Comparison of ENCODE assay signal across 13 cellular contexts in the genomic region with DNA sequence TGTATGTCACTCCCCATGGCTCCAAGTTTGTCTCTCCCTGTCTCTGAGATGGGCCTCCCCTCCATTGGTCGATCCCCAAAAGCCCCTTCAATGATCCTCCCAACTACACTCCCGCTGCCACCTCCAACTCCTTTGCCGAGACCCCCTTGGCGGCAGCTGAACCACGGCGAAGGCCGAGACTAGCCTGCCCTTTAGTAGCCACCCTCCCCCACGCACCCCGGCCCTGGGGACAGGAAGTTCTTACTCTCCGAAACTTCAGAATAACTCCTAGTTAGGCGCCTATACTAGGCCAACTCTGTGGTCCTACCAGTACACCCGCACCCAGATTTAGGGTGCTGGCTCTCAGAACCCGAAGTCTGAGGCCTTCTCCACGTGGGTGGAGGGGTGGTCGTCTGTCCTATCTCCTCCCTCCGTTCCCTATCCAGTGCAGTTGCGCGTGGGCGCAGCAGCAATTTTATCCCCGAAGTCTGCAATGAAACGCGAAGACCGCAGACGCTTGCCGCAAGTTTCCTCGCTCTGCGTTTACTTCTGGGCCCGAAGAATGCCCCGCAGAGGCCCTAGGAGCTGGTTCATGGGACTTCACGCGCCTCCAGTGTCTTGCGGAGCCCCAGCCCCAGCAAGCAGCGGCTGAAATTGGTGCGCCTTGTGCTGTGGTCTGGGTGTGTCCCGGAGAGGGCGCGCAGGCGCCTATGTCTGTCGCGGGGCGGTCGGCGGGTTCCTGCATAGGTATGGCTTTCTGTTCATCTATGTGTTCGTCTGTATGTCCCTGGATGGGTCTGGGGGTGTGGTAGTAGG.
A peak's percentile ranks its signal among the peaks of the same experiment; 100 is the strongest.
DNase-seq lines count a peak whose midpoint lies in the region; ATAC-seq and TF ChIP-seq lines count a peak whose summit lies in the region.
"Had no signal": no experiment of that assay in that cellular context is flagged by ENCODE, and none has a peak within 500 bp of the region (broad histone marks: within the 10 kb centered on the region; RNA-seq: fewer than 3 reads in every experiment).

No MANE protein-coding gene starts in this region.

- no peak for TF ChIP-seq EP300 in suprapubic skin (IDR thresholded peaks at IDR 0.05)

- WGBS in suprapubic skin: 14% methylated on average over 25 of the region's 44 CpGs
- 14% methylated on average over 44 of the region's 44 CpGs for WGBS in prostate gland

- H3K4me1 Mint-ChIP-seq in activated naive CD4-positive, alpha-beta T cell treated with anti-CD3 and anti-CD28 coated beads for 36 hours (ENCODE audit: low read depth): peaks cover 19% of the 10 kb centered on the region
- peaks cover 21% of the 10 kb centered on the region for H3K4me1 Mint-ChIP-seq in activated T-helper 2 cell treated with anti-CD3 and anti-CD28 coated beads, Interferon-gamma antibody, Interleukin-2, Interleukin-4, amounts not matched to agents 10 μg/mL and 5 μg/mL and 100 μg/mL, durations not matched to agents 14 hours and 24 hours and 36 hours (ENCODE audit: low read depth)
- H3K4me1 Mint-ChIP-seq in naive B cell: peaks cover 32 to 48% (median 35%) of the 10 kb centered on the region in 3 donors

- H3K9me3 Mint-ChIP-seq in activated naive CD4-positive, alpha-beta T cell treated with anti-CD3 and anti-CD28 coated beads for 36 hours: no peaks in the 10 kb centered on the region
- no peaks in the 10 kb centered on the region for H3K9me3 Mint-ChIP-seq in activated T-helper 2 cell treated with anti-CD3 and anti-CD28 coated beads, Interferon-gamma antibody, Interleukin-2, Interleukin-4, amounts not matched to agents 10 μg/mL and 5 μg/mL and 100 μg/mL, durations not matched to agents 14 hours and 24 hours and 36 hours
- H3K9me3 Mint-ChIP-seq in naive B cell: peaks cover 0 to 4% (median 2%) of the 10 kb centered on the region in 7 donors

- H3K4me3 ChIP-seq in suprapubic skin (peak overlapping the region; percentile 49), prostate gland (no peak overlapping the region), WERI-Rb-1 (ENCODE audit: low read depth, low read length) (no peak overlapping the region)
- no peak overlapping the region for H3K4me3 ChIP-seq in effector memory CD4-positive, alpha-beta T cell (ENCODE audit: insufficient read depth, low read depth, low read length, poor library complexity, severe bottlenecking)
- H3K4me3 ChIP-seq: HAP-1, lung had no signal

- H3K27ac ChIP-seq in suprapubic skin (no peak overlapping the region), prostate gland (no peak overlapping the region), WERI-Rb-1 (no peak overlapping the region)
- no peak overlapping the region for H3K27ac ChIP-seq in effector memory CD4-positive, alpha-beta T cell (ENCODE audit: insufficient read depth, low read length, poor library complexity, severe bottlenecking)
- H3K27ac ChIP-seq: esophagus squamous epithelium had no signal

- H3K4me1 ChIP-seq in suprapubic skin (peaks cover 42% of the 10 kb centered on the region), prostate gland (replicated peaks) (peaks cover 20% of the 10 kb centered on the region)
- H3K4me1 ChIP-seq in effector memory CD4-positive, alpha-beta T cell (ENCODE audit: control insufficient read depth, insufficient read depth, low read length, poor library complexity, severe bottlenecking): peaks cover 34% of the 10 kb centered on the region

- ATAC-seq in naive B cell (ENCODE audit: low read depth in 2 of 2): no peak

- CTCF ChIA-PET in activated naive CD4-positive, alpha-beta T cell treated with anti-CD3 and anti-CD28 coated beads for 36 hours (lab: Charles Lee): no interaction called here

- TF ChIP-seq POLR2A in suprapubic skin (IDR thresholded peaks at IDR 0.05): no peak
- TF ChIP-seq POLR2A in prostate gland (IDR thresholded peaks at IDR 0.05): no peak

- intact Hi-C loops in activated naive CD4-positive, alpha-beta T cell treated with anti-CD3 and anti-CD28 coated beads for 36 hours (cut with micrococcal nuclease): loop anchor here (2.0 to 5.0 kb wide), 4 partner anchors 42 to 182 kb away; no protein-coding TSS in a partner anchor
- intact Hi-C loops in activated T-helper 2 cell treated with anti-CD3 and anti-CD28 coated beads, Interferon-gamma antibody, Interleukin-2, Interleukin-4, amounts not matched to agents 10 μg/mL and 5 μg/mL and 100 μg/mL, durations not matched to agents 14 hours and 24 hours and 36 hours (cut with micrococcal nuclease): loop anchor here (2.0 to 10.0 kb wide), 5 partner anchors 17 to 387 kb away; a partner anchor contains a TSS
- intact Hi-C loops in prostate gland (cut with DNase I): no loop called here

- H3K27ac Mint-ChIP-seq in activated naive CD4-positive, alpha-beta T cell treated with anti-CD3 and anti-CD28 coated beads for 36 hours: no peak overlapping the region
- peak overlapping the region; percentile 61 for H3K27ac Mint-ChIP-seq in activated T-helper 2 cell treated with anti-CD3 and anti-CD28 coated beads, Interferon-gamma antibody, Interleukin-2, Interleukin-4, amounts not matched to agents 10 μg/mL and 5 μg/mL and 100 μg/mL, durations not matched to agents 14 hours and 24 hours and 36 hours
- peak overlapping the region in 3 of 6 donors; percentile 4 to 72 (median 70) for H3K27ac Mint-ChIP-seq in naive B cell

- no peaks in the 10 kb centered on the region for H3K9me3 ChIP-seq in suprapubic skin
- no peaks in the 10 kb centered on the region for H3K9me3 ChIP-seq in prostate gland
- H3K9me3 ChIP-seq in effector memory CD4-positive, alpha-beta T cell (ENCODE audit: control insufficient read depth, low read length): no peaks in the 10 kb centered on the region
- no peaks in the 10 kb centered on the region for H3K9me3 ChIP-seq in WERI-Rb-1 (ENCODE audit: severe bottlenecking)
- H3K9me3 ChIP-seq: esophagus squamous epithelium, HAP-1 had no signal

- TF ChIP-seq CTCF in suprapubic skin (IDR thresholded peaks at IDR 0.05) (no peak), prostate gland (IDR thresholded peaks at IDR 0.05) (no peak), WERI-Rb-1 (IDR thresholded peaks at IDR 0.05; ENCODE audit: low read depth, low read length) (no peak)

- peaks cover 70% of the 10 kb centered on the region for H3K27me3 Mint-ChIP-seq in activated naive CD4-positive, alpha-beta T cell treated with anti-CD3 and anti-CD28 coated beads for 36 hours (ENCODE audit: low read depth)
- peaks cover 71% of the 10 kb centered on the region for H3K27me3 Mint-ChIP-seq in activated T-helper 2 cell treated with anti-CD3 and anti-CD28 coated beads, Interferon-gamma antibody, Interleukin-2, Interleukin-4, amounts not matched to agents 10 μg/mL and 5 μg/mL and 100 μg/mL, durations not matched to agents 14 hours and 24 hours and 36 hours (ENCODE audit: low read depth)
- peaks cover 17 to 60% (median 18%) of the 10 kb centered on the region in 3 donors for H3K27me3 Mint-ChIP-seq in naive B cell

- DNase-seq in activated naive CD4-positive, alpha-beta T cell treated with anti-CD3 and anti-CD28 coated beads for 36 hours: no peak
- no peak for DNase-seq in activated naive CD4-positive, alpha-beta T cell treated with Interleukin-2 at 50 U/mL for 16 hours
- no peak for DNase-seq in activated T-helper 2 cell treated with anti-CD3 and anti-CD28 coated beads, Interferon-gamma antibody, Interleukin-2, Interleukin-4, amounts not matched to agents 10 μg/mL and 5 μg/mL and 100 μg/mL, durations not matched to agents 14 hours and 24 hours and 36 hours (ENCODE audit: low spot score)
- DNase-seq in naive B cell (no peak), suprapubic skin (ENCODE audit: low spot score in 2 of 2) (peak in 1 of 2 donors; percentile 61), prostate gland (ENCODE audit: low spot score) (no peak), WERI-Rb-1 (no peak)
- DNase-seq in effector memory CD4-positive, alpha-beta T cell: no peak
- DNase-seq: activated gamma-delta T cell treated with Interleukin-2 at 50 U/mL for 16 hours, esophagus squamous epithelium, posterior cingulate gyrus had no signal

- H3K36me3 Mint-ChIP-seq in activated naive CD4-positive, alpha-beta T cell treated with anti-CD3 and anti-CD28 coated beads for 36 hours (ENCODE audit: low read depth): no peaks in the 10 kb centered on the region
- no peaks in the 10 kb centered on the region for H3K36me3 Mint-ChIP-seq in activated T-helper 2 cell treated with anti-CD3 and anti-CD28 coated beads, Interferon-gamma antibody, Interleukin-2, Interleukin-4, amounts not matched to agents 10 μg/mL and 5 μg/mL and 100 μg/mL, durations not matched to agents 14 hours and 24 hours and 36 hours (ENCODE audit: low read depth)
- H3K36me3 Mint-ChIP-seq in naive B cell: peaks cover 0 to 19% of the 10 kb centered on the region in 2 donors

- H3K4me3 Mint-ChIP-seq in activated naive CD4-positive, alpha-beta T cell treated with anti-CD3 and anti-CD28 coated beads for 36 hours: peak overlapping the region; percentile 57
- peak overlapping the region; percentile 69 for H3K4me3 Mint-ChIP-seq in activated T-helper 2 cell treated with anti-CD3 and anti-CD28 coated beads, Interferon-gamma antibody, Interleukin-2, Interleukin-4, amounts not matched to agents 10 μg/mL and 5 μg/mL and 100 μg/mL, durations not matched to agents 14 hours and 24 hours and 36 hours (ENCODE audit: low read depth)
- H3K4me3 Mint-ChIP-seq in naive B cell: peak overlapping the region; percentile 70 to 95 (median 84)

- H3K27me3 ChIP-seq in suprapubic skin: peaks cover 87% of the 10 kb centered on the region
- peaks cover 27% of the 10 kb centered on the region for H3K27me3 ChIP-seq in prostate gland (replicated peaks; ENCODE audit: insufficient read depth)
- peaks cover 58% of the 10 kb centered on the region for H3K27me3 ChIP-seq in effector memory CD4-positive, alpha-beta T cell (replicated peaks; ENCODE audit: control insufficient read depth, insufficient read depth, low read length, poor library complexity, severe bottlenecking)
- peaks cover 99% of the 10 kb centered on the region for H3K27me3 ChIP-seq in WERI-Rb-1 (ENCODE audit: insufficient read depth, low read depth, severe bottlenecking)

- H3K36me3 ChIP-seq in suprapubic skin (no peaks in the 10 kb centered on the region), prostate gland (no peaks in the 10 kb centered on the region), WERI-Rb-1 (no peaks in the 10 kb centered on the region)
- H3K36me3 ChIP-seq in effector memory CD4-positive, alpha-beta T cell (ENCODE audit: control insufficient read depth, insufficient read depth, low read length): no peaks in the 10 kb centered on the region
- H3K36me3 ChIP-seq: esophagus squamous epithelium, HAP-1 had no signal
